In the genomic region with DNA sequence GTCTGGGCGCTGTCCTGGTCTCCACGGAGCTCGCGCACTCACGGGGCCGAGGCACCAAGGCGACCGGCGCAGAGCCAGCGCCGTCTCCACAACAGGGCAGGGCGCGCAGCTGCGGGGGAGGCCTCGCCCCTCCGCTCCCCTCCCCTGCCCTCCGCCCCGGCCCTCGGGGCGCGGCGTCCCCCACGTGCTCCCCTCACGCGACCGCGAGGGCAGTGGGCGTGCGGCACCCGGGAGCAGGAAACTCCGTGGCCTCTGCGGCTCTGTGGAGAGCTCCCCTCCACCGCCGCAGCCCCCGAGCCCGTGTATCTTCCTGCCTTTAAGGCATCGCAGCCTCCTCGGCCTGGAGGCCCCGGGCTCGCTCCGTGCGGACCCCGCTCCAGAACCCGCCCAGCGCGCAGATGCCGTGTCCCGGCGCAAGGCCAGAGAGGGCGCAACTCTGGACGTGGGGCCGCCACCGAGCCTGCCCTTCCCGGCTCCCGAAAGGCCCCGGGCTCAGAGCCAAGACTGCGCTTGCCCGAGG, we compare ENCODE assay signal across 8 cellular contexts. TPM values are rescaled to one million over a fixed set of nuclear protein-coding genes. Genes with fewer than 3 reads are reported as not detected.
DNase-seq lines count a peak whose midpoint lies in the region; ATAC-seq and TF ChIP-seq lines count a peak whose summit lies in the region.

No MANE protein-coding gene starts in this region.

- CTCF ChIA-PET in MCF 10A (lab: Yijun Ruan, JAX): interaction anchor here (0.7 to 1.3 kb wide), 3 partner anchors 14 to 70 kb away, joined by 3 read pairs; no protein-coding TSS in a partner anchor

- H3K36me3 Mint-ChIP-seq in MCF 10A (ENCODE audit: insufficient read depth, unreplicated experiment): peaks cover 45% of the 10 kb centered on the region

- peak overlapping the region; percentile 80 for H3K4me3 Mint-ChIP-seq in MCF 10A (ENCODE audit: unreplicated experiment)

- H3K27ac Mint-ChIP-seq in MCF 10A (ENCODE audit: low read depth, unreplicated experiment): no peak overlapping the region

- no peaks in the 10 kb centered on the region for H3K27me3 Mint-ChIP-seq in MCF 10A (ENCODE audit: insufficient read depth, unreplicated experiment)

- H3K4me1 Mint-ChIP-seq in MCF 10A (ENCODE audit: insufficient read depth, unreplicated experiment): peaks cover 15% of the 10 kb centered on the region

- no peak for TF ChIP-seq CTCF in MCF 10A (IDR thresholded peaks at IDR 0.05; ENCODE audit: unreplicated experiment)

- POLR2A ChIA-PET in MCF 10A (lab: Yijun Ruan, JAX): interaction anchor here (0.6 to 8.6 kb wide), 39 partner anchors 9 to 1146 kb away, joined by 3 to 118 read pairs (median 4); a partner anchor contains a TSS

- no peaks in the 10 kb centered on the region for H3K9me3 Mint-ChIP-seq in MCF 10A (ENCODE audit: unreplicated experiment)

- no TSS peak for BruUV-seq in MCF 10A (replicated peaks; lab: Mats Ljungman, UMichigan)

- ATAC-seq in GM21619 (IDR thresholded peaks at IDR 0.05; ENCODE audit: unreplicated experiment): peak; percentile 23

- H3K4me3 ChIP-seq in Jurkat, Clone E6-1 (ENCODE audit: low read length): peak overlapping the region; percentile 67

- intact Hi-C loops in MCF 10A (cut with micrococcal nuclease): loop anchor here (2.0 kb wide), 1 partner anchor 52 kb away; a partner anchor contains a TSS

- DNase-seq in GM04504 (ENCODE audit: low read depth) (peak; percentile 67), T-helper 9 cell (peak; percentile 59), MCF 10A (ENCODE audit: unreplicated experiment) (peak; percentile 71), iris pigment epithelial cell (ENCODE audit: low read depth) (peak; percentile 67), iPS-NIHi7 (ENCODE audit: extremely low spot score) (no peak)
- DNase-seq in Jurkat, Clone E6-1 (ENCODE audit: low read depth, low spot score): peak; percentile 58
- peak; percentile 68 for DNase-seq in stimulated activated CD4-positive, alpha-beta T cell treated with anti-CD3 and anti-CD28 coated beads, Interleukin-12 subunit alpha, Interleukin-12 subunit beta, amount 100 ng/mL, for 4 hours

RNA-seq across cellular contexts. Expression of a gene that starts 0.7 kb away (rescaled TPM):
- polyA plus RNA-seq in Jurkat, Clone E6-1 (2012; ENCODE audit: insufficient read depth, insufficient read length): 605 TPM
- 171 and 180 TPM in 2 replicates for total RNA-seq in MCF 10A (2022)

RNA-seq across cellular contexts. Expression of a gene that starts 9.7 kb away (rescaled TPM):
- polyA plus RNA-seq in Jurkat, Clone E6-1 (2012; ENCODE audit: insufficient read depth, insufficient read length): not detected
- total RNA-seq in MCF 10A (2022): not detected in 2 replicates

RNA-seq across cellular contexts. Expression of a gene that starts 10.7 kb away (rescaled TPM):
- 3.5 TPM for polyA plus RNA-seq in Jurkat, Clone E6-1 (2012; ENCODE audit: insufficient read depth, insufficient read length)
- not detected in 2 replicates for total RNA-seq in MCF 10A (2022)

RNA-seq across cellular contexts. Expression of a gene that starts 13.1 kb away (rescaled TPM):
- not detected for polyA plus RNA-seq in Jurkat, Clone E6-1 (2012; ENCODE audit: insufficient read depth, insufficient read length)
- total RNA-seq in MCF 10A (2022): 0.16 and 0.44 TPM in 2 replicates

RNA-seq across cellular contexts. Expression of a gene that starts 14.7 kb away (rescaled TPM):
- polyA plus RNA-seq in Jurkat, Clone E6-1 (2012; ENCODE audit: insufficient read depth, insufficient read length): 67.4 TPM
- 38.0 and 40.5 TPM in 2 replicates for total RNA-seq in MCF 10A (2022)
